Comparison of ENCODE assay signal across 9 cellular contexts in genomic region chr4:185566972-185567749, GRCh38. TPM values are rescaled to one million over a fixed set of nuclear protein-coding genes. Genes with fewer than 3 reads are reported as not detected.
DNase-seq lines count a peak whose midpoint lies in the region; ATAC-seq, FAIRE-seq and TF ChIP-seq lines count a peak whose summit lies in the region.
"Had no signal": no experiment of that assay in that cellular context is flagged by ENCODE, and none has a peak within 500 bp of the region (broad histone marks: within the 10 kb centered on the region; RNA-seq: fewer than 3 reads in every experiment).

No MANE protein-coding gene starts in this region.

- intact Hi-C loops in lower lobe of right lung (cut with DNase I), result no loop called here
- intact Hi-C loops in activated naive CD4-positive, alpha-beta T cell treated with anti-CD3 and anti-CD28 coated beads for 36 hours (cut with micrococcal nuclease), result loop anchor here (1.0 kb wide), 1 partner anchor 20 kb away; no protein-coding TSS in a partner anchor

- WGBS in HUES64, result 91% methylated on average over 14 of the region's 14 CpGs
- 93 to 94% methylated on average over 14 of the region's 14 CpGs for WGBS in ectodermal cell, 2 experiments

- ATAC-seq in lower lobe of right lung (peak; percentile 88 to 93), GM21529 (IDR thresholded peaks at IDR 0.05; ENCODE audit: unreplicated experiment) (no peak)
- ATAC-seq in activated naive CD4-positive, alpha-beta T cell treated with anti-CD3 and anti-CD28 coated beads, Interleukin-2, amount 50 U/mL, for 72 hours, result no peak

- DNase-seq in lower lobe of right lung (no peak), stromal cell of bone marrow (ENCODE audit: low read depth) (peak; percentile 79), GM12892 (ENCODE audit: insufficient read length) (no peak)
- DNase-seq in activated naive CD4-positive, alpha-beta T cell treated with anti-CD3 and anti-CD28 coated beads, Interleukin-2, amount 50 U/mL, for 72 hours (ENCODE audit: low spot score in 2 of 2), result no peak
- no peak for DNase-seq in activated naive CD4-positive, alpha-beta T cell treated with anti-CD3 and anti-CD28 coated beads for 36 hours

- H3K27me3 ChIP-seq in HUES64 (ENCODE audit: insufficient read depth, low read length) (no peaks in the 10 kb centered on the region), ectodermal cell (ENCODE audit: control insufficient read depth, insufficient read depth, low read length, poor library complexity, severe bottlenecking) (no peaks in the 10 kb centered on the region), lower lobe of right lung (ENCODE audit: low read depth) (no peaks in the 10 kb centered on the region)

- H3K36me3 ChIP-seq in HUES64 (ENCODE audit: insufficient read depth, low read length), result no peaks in the 10 kb centered on the region
- H3K36me3 ChIP-seq in ectodermal cell (ENCODE audit: control insufficient read depth, insufficient read depth, low read length), result no peaks in the 10 kb centered on the region
- no peaks in the 10 kb centered on the region for H3K36me3 ChIP-seq in lower lobe of right lung

- no peak for TF ChIP-seq CTCF in lower lobe of right lung (IDR thresholded peaks at IDR 0.05)

- H3K4me1 Mint-ChIP-seq in activated naive CD4-positive, alpha-beta T cell treated with anti-CD3 and anti-CD28 coated beads for 36 hours (ENCODE audit: low read depth), result no peaks in the 10 kb centered on the region

- no peak overlapping the region for H3K4me3 Mint-ChIP-seq in activated naive CD4-positive, alpha-beta T cell treated with anti-CD3 and anti-CD28 coated beads for 36 hours

- TF ChIP-seq POLR2A in GM12892 (IDR thresholded peaks at IDR 0.05; ENCODE audit: low read depth, low read length), result no peak

- H3K4me1 ChIP-seq in HUES64 (ENCODE audit: insufficient read depth, low read length), result no peaks in the 10 kb centered on the region
- no peaks in the 10 kb centered on the region for H3K4me1 ChIP-seq in ectodermal cell (ENCODE audit: control insufficient read depth, insufficient read depth, low read length)
- peaks cover 20% of the 10 kb centered on the region for H3K4me1 ChIP-seq in lower lobe of right lung

- CTCF ChIA-PET in activated naive CD4-positive, alpha-beta T cell treated with anti-CD3 and anti-CD28 coated beads for 36 hours (lab: Charles Lee), result interaction anchor here (0.7 kb wide), 1 partner anchor 157 kb away, joined by 4 read pairs; no protein-coding TSS in a partner anchor

- H3K9me3 Mint-ChIP-seq in activated naive CD4-positive, alpha-beta T cell treated with anti-CD3 and anti-CD28 coated beads, Interleukin-2, amount 50 U/mL, for 72 hours, result peaks cover 0 to 4% of the 10 kb centered on the region in 2 donors
- H3K9me3 Mint-ChIP-seq in activated naive CD4-positive, alpha-beta T cell treated with anti-CD3 and anti-CD28 coated beads for 36 hours, result no peaks in the 10 kb centered on the region

- FAIRE-seq in GM12892 (lab: Jason Lieb, UNC), result no peak
- FAIRE-seq: GM18507 had no signal

- H3K9ac ChIP-seq in HUES64 (ENCODE audit: low read depth, low read length), result no peak overlapping the region

- peaks cover 0 to 4% of the 10 kb centered on the region in 2 donors for H3K36me3 Mint-ChIP-seq in activated naive CD4-positive, alpha-beta T cell treated with anti-CD3 and anti-CD28 coated beads, Interleukin-2, amount 50 U/mL, for 72 hours
- no peaks in the 10 kb centered on the region for H3K36me3 Mint-ChIP-seq in activated naive CD4-positive, alpha-beta T cell treated with anti-CD3 and anti-CD28 coated beads for 36 hours (ENCODE audit: low read depth)

- 0 out of 2 replicates have a peak overlapping the region, but pooled peaks have one; percentile 31 for H3K27ac ChIP-seq in HUES64 (ENCODE audit: low read depth, low read length)
- H3K27ac ChIP-seq in ectodermal cell (ENCODE audit: insufficient read depth, low read depth, low read length, poor library complexity, severe bottlenecking), result peak overlapping the region; percentile 61
- H3K27ac ChIP-seq in lower lobe of right lung, result peak overlapping the region; percentile 84

- H3K27me3 Mint-ChIP-seq in activated naive CD4-positive, alpha-beta T cell treated with anti-CD3 and anti-CD28 coated beads for 36 hours (ENCODE audit: low read depth), result peaks cover 3% of the 10 kb centered on the region

- H3K9me3 ChIP-seq in HUES64 (ENCODE audit: insufficient read depth, low read depth, low read length) (peaks cover 12% of the 10 kb centered on the region; the same call in 1 of the 2 replicates), ectodermal cell (ENCODE audit: control insufficient read depth, low read length) (no peaks in the 10 kb centered on the region), lower lobe of right lung (no peaks in the 10 kb centered on the region)

- H3K27ac Mint-ChIP-seq in activated naive CD4-positive, alpha-beta T cell treated with anti-CD3 and anti-CD28 coated beads, Interleukin-2, amount 50 U/mL, for 72 hours, result no peak overlapping the region
- no peak overlapping the region for H3K27ac Mint-ChIP-seq in activated naive CD4-positive, alpha-beta T cell treated with anti-CD3 and anti-CD28 coated beads for 36 hours

- H3K4me3 ChIP-seq in HUES64 (ENCODE audit: low read length), result no peak overlapping the region
- H3K4me3 ChIP-seq in ectodermal cell (ENCODE audit: insufficient read depth, low read depth, low read length), result no peak overlapping the region
- no peak overlapping the region for H3K4me3 ChIP-seq in lower lobe of right lung

RNA-seq across cellular contexts. Expression of gene PDLIM3, which starts 31.9 kb away (rescaled TPM):
- 3.5 TPM for polyA plus RNA-seq in HUES64 (2013, experiment 1 of 2)
- polyA plus RNA-seq in HUES64 (2013, experiment 2 of 2), result 3.7 TPM
- 3.1 TPM for polyA plus RNA-seq in ectodermal cell (2013, experiment 1 of 4)
- polyA plus RNA-seq in ectodermal cell (2013, experiment 2 of 4), result 4.2 TPM
- polyA plus RNA-seq in ectodermal cell (2013, experiment 3 of 4), result 3.7 TPM
- 3.5 TPM for polyA plus RNA-seq in ectodermal cell (2013, experiment 4 of 4)
- 18.4 TPM for total RNA-seq in lower lobe of right lung
- 0.87 TPM for polyA plus RNA-seq in GM12892 (2012; ENCODE audit: missing spikeins)
- total RNA-seq in activated naive CD4-positive, alpha-beta T cell treated with anti-CD3 and anti-CD28 coated beads, Interleukin-2, amount 50 U/mL, for 72 hours, result under 1 TPM in 1 of 2 donors, not detected in 1; 0.48 TPM
- total RNA-seq in activated naive CD4-positive, alpha-beta T cell treated with anti-CD3 and anti-CD28 coated beads for 36 hours, result under 1 TPM in 1 of 2 experiments, not detected in 1; 0.25 TPM

Comparison
In these comparisons a context has a peak if more than half of its experiments do, and no peak if none do; other contexts are left out.
1. H3K27ac ChIP-seq: peak in every context shown above with its lines; median percentile 84 in lower lobe of right lung; 61 in ectodermal cell; 31 in HUES64.
2. ATAC-seq: peak in lower lobe of right lung (2 of 2); none in GM21529 (single experiment) and activated naive CD4-positive, alpha-beta T cell treated with anti-CD3 and anti-CD28 coated beads, Interleukin-2, amount 50 U/mL, for 72 hours (0 of 2).
3. RNA of gene PDLIM3, which starts 31.9 kb away (total RNA-seq): 18.4 TPM in lower lobe of right lung (single experiment); 0.48 TPM in activated naive CD4-positive, alpha-beta T cell treated with anti-CD3 and anti-CD28 coated beads, Interleukin-2, amount 50 U/mL, for 72 hours and 0.25 TPM in activated naive CD4-positive, alpha-beta T cell treated with anti-CD3 and anti-CD28 coated beads for 36 hours; every median in the first group is over 10 times any median in the second.